Comparison of ENCODE assay signal across 1 cellular context in the genomic region with DNA sequence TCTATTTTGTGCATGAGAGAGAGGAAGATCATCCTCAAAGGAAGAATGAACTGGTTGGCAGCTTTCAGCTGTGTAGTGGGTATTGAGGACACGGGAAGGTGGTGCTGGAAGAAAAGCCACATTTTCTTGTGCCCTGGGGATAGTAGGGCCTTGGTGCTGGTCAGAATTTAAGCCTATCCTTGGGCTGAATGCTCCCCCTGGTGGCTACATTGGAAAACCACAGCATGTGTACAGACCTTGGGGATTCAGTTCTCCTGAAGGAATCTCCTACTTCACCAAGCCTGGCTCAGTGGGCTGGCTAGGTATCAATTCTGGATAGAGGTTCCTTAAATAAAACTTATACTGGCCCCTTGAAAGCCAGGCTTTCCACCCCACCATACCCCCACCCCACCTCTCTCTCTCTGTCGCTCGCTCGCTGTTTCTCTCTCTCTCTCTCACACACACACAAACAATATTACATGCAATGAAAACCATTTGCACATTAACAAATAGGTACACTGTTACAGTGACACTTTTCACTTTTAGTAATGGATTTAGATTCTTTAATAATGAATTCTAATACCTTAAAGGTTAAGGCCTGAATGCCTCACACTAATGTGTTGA.
A peak's percentile ranks its signal among the peaks of the same experiment; 100 is the strongest.
TF ChIP-seq lines count a peak whose summit lies in the region.

No MANE protein-coding gene starts in this region.

TF ChIP-seq in HepG2, 621 proteins besides CTCF, POLR2A, EP300 and RAD21:
- TF ChIP-seq STAG1 (CRISPR knock-in tag; IDR thresholded peaks at IDR 0.05) = peak; percentile 74
- peak; percentile 81 for TF ChIP-seq SMC3 (IDR thresholded peaks at IDR 0.05; ENCODE audit: low read length)
- TF ChIP-seq FOXA1 (IDR thresholded peaks at IDR 0.05) = no peak
- no peak for TF ChIP-seq FOXA1 (CRISPR knock-in tag; IDR thresholded peaks at IDR 0.05)
- no peak for TF ChIP-seq ZMYM2 (CRISPR knock-in tag; IDR thresholded peaks at IDR 0.05)
